In genomic region chr5:69493235-69493925, GRCh38 we compare ENCODE assay signal across 7 cellular contexts. TPM values are rescaled to one million over a fixed set of nuclear protein-coding genes. Genes with fewer than 3 reads are reported as not detected.
A peak's percentile ranks its signal among the peaks of the same experiment; 100 is the strongest.
DNase-seq lines count a peak whose midpoint lies in the region; ATAC-seq and TF ChIP-seq lines count a peak whose summit lies in the region.

No MANE protein-coding gene starts in this region.

- H2BK120ac ChIP-seq in neuronal stem cell (ENCODE audit: low read depth, low read length) = no peak overlapping the region

- DNase-seq in GM06990 (ENCODE audit: extremely low read depth, insufficient read length) = peak; percentile 76
- DNase-seq in activated CD4-positive, alpha-beta T cell treated with anti-CD3 and anti-CD28 coated beads, Interleukin-2, amount 50 U/mL, for 48 hours = peak; percentile 19 to 29
- no peak for DNase-seq in fibroblast of villous mesenchyme (ENCODE audit: low read depth)
- DNase-seq in neuronal stem cell (ENCODE audit: low spot score) = peak; percentile 45

- peak overlapping the region; percentile 99 for H2AFZ ChIP-seq in neuronal stem cell (ENCODE audit: low read length)

- peak overlapping the region; percentile 67 for H3K14ac ChIP-seq in neuronal stem cell (ENCODE audit: low read length)

- ATAC-seq in HG03432 (IDR thresholded peaks at IDR 0.05; ENCODE audit: unreplicated experiment) (peak; percentile 35), HG02798 (IDR thresholded peaks at IDR 0.05; ENCODE audit: poor library complexity, unreplicated experiment) (no peak), GM21515 (IDR thresholded peaks at IDR 0.05; ENCODE audit: unreplicated experiment) (no peak)

- H4K8ac ChIP-seq in neuronal stem cell (ENCODE audit: low read depth, low read length) = peak overlapping the region; percentile 59

- H3K9me3 ChIP-seq in neuronal stem cell (replicated peaks in 1 of 2; ENCODE audit: control insufficient read depth in 2 of 2, insufficient read depth in 1 of 2, low read depth in 1 of 2, low read length in 2 of 2) = peaks cover 0 to 4% of the 10 kb centered on the region in 2 donors

- H2AK5ac ChIP-seq in neuronal stem cell (ENCODE audit: low read depth, low read length) = peak overlapping the region; percentile 76

- peak overlapping the region; percentile 93 for H3K9ac ChIP-seq in neuronal stem cell (ENCODE audit: low read depth, low read length, poor library complexity)

- no peak overlapping the region for H2BK5ac ChIP-seq in neuronal stem cell (ENCODE audit: low read length)

- H3K4me1 ChIP-seq in neuronal stem cell (ENCODE audit: control insufficient read depth in 2 of 2, insufficient read depth in 1 of 2, low read depth in 1 of 2, low read length in 2 of 2) = peaks cover 0 to 6% of the 10 kb centered on the region in 2 donors

- H3K36me3 ChIP-seq in GM06990 (ENCODE audit: control insufficient read depth, insufficient read depth, low read length) (no peaks in the 10 kb centered on the region), neuronal stem cell (replicated peaks in 1 of 2; ENCODE audit: control insufficient read depth in 2 of 2, insufficient read depth in 2 of 2, low read length in 2 of 2) (no peaks in the 10 kb centered on the region)

- peak overlapping the region; percentile 90 for H3K4me3 ChIP-seq in GM06990 (replicated peaks; ENCODE audit: low read depth, low read length)
- peak overlapping the region; percentile 66 for H3K4me3 ChIP-seq in fibroblast of villous mesenchyme (ENCODE audit: low read depth, low read length)
- peak overlapping the region; percentile 61 to 92 for H3K4me3 ChIP-seq in neuronal stem cell (ENCODE audit: low read length in 2 of 2)

- peak overlapping the region; percentile 96 for H3K4me2 ChIP-seq in neuronal stem cell (ENCODE audit: insufficient read depth, low read length, poor library complexity, severe bottlenecking)

- peaks cover 4% of the 10 kb centered on the region for H3K79me1 ChIP-seq in neuronal stem cell (ENCODE audit: low read depth, low read length)

- H4K91ac ChIP-seq in neuronal stem cell (ENCODE audit: low read depth, low read length, poor library complexity) = no peak overlapping the region

- TF ChIP-seq CTCF in GM06990 (IDR thresholded peaks at IDR 0.05; ENCODE audit: insufficient read depth, low read length, poor library complexity, severe bottlenecking) = no peak
- TF ChIP-seq CTCF in fibroblast of villous mesenchyme (IDR thresholded peaks at IDR 0.05; ENCODE audit: insufficient read depth, low read depth, low read length) = no peak

- H3K27me3 ChIP-seq in GM06990 (replicated peaks; ENCODE audit: control insufficient read depth, insufficient read depth, low read length) (no peaks in the 10 kb centered on the region), neuronal stem cell (ENCODE audit: control insufficient read depth in 3 of 3, insufficient read depth in 3 of 3, low read depth in 1 of 3, low read length in 3 of 3) (peaks cover 0 to 80% (median 0%) of the 10 kb centered on the region in 3 experiments)

- H3K23ac ChIP-seq in neuronal stem cell (ENCODE audit: low read depth, low read length, poor library complexity) = peak overlapping the region; percentile 37

- peak overlapping the region; percentile 93 for H3K18ac ChIP-seq in neuronal stem cell (ENCODE audit: low read length)

- no peak overlapping the region for H2BK12ac ChIP-seq in neuronal stem cell (ENCODE audit: low read length)

- peak overlapping the region; percentile 39 for H3K27ac ChIP-seq in neuronal stem cell (replicated peaks; ENCODE audit: low read length)

- H3K4ac ChIP-seq in neuronal stem cell (ENCODE audit: low read length) = no peak overlapping the region

- peak overlapping the region; percentile 83 for H2BK15ac ChIP-seq in neuronal stem cell (ENCODE audit: low read length)

- WGBS in neuronal stem cell (ENCODE audit: extremely low coverage in 2 of 2, insufficient read length in 2 of 2, insufficient replicate concordance in 1 of 2), 2 donors = no CpG with 5 or more reads among the region's 64 CpGs

RNA-seq across cellular contexts. Expression of gene OCLN, which starts 0.8 kb away (rescaled TPM):
- 0.43 and 0.64 TPM in 2 replicates for total RNA-seq in fibroblast of villous mesenchyme
- polyA plus RNA-seq in neuronal stem cell (2013, experiment 1 of 2) = 13.0 TPM
- 13.4 TPM for polyA plus RNA-seq in neuronal stem cell (2013, experiment 2 of 2)
